ENCODE assay signal across 9 cellular contexts in genomic region chr19:40225440-40226305, GRCh38. TPM values are rescaled to one million over a fixed set of nuclear protein-coding genes. Genes with fewer than 3 reads are reported as not detected.
DNase-seq lines count a peak whose midpoint lies in the region; ATAC-seq, FAIRE-seq and TF ChIP-seq lines count a peak whose summit lies in the region.
"Had no signal": no experiment of that assay in that cellular context is flagged by ENCODE, and none has a peak within 500 bp of the region (broad histone marks: within the 10 kb centered on the region; RNA-seq: fewer than 3 reads in every experiment).

No MANE protein-coding gene starts in this region.

- peak overlapping the region; percentile 67 for H2AFZ ChIP-seq in keratinocyte (ENCODE audit: control insufficient read depth, low read length)

- H3K4me3 ChIP-seq in heart left ventricle (peak overlapping the region in 11 of 12 donors; percentile 3 to 45 (median 34)), WERI-Rb-1 (ENCODE audit: low read depth, low read length) (peak overlapping the region; percentile 7), keratinocyte (ENCODE audit: control insufficient read depth in 2 of 3, extremely low read depth in 1 of 3, insufficient read depth in 2 of 3, low read depth in 1 of 3, low read length in 3 of 3) (no peak overlapping the region), urinary bladder (ENCODE audit: low read depth, low read length) (peak overlapping the region; percentile 9)

- peak overlapping the region; percentile 39 for H3K4me2 ChIP-seq in keratinocyte (ENCODE audit: control insufficient read depth, extremely low read depth, insufficient read depth, low read depth, low read length)

- no peak overlapping the region for H3K4me3 Mint-ChIP-seq in stimulated activated memory B cell treated with anti-CD40 and anti-IgM and Interleukin-4, amounts not matched to agents 10 μg/mL and 1 μg/mL and 100 μg/mL, for 72 hours

- peaks cover 44% of the 10 kb centered on the region for H3K27me3 Mint-ChIP-seq in stimulated activated memory B cell treated with anti-CD40 and anti-IgM and Interleukin-4, amounts not matched to agents 10 μg/mL and 1 μg/mL and 100 μg/mL, for 72 hours

- no peak for TF ChIP-seq POLR2A in heart left ventricle (IDR thresholded peaks at IDR 0.05)

- DNase-seq in heart left ventricle = no peak
- DNase-seq in Right ventricle myocardium superior = no peak
- DNase-seq in WERI-Rb-1 = no peak
- DNase-seq in keratinocyte (ENCODE audit: low read depth, low spot score) = no peak
- DNase-seq in NCI-H2107 treated with DMSO at 0.1 percent for 48 hours (lab: John Stamatoyannopoulos, UW; ENCODE audit: unreplicated experiment) = no peak
- DNase-seq: T-helper 9 cell had no signal

- FAIRE-seq in keratinocyte (lab: Jason Lieb, UNC) = no peak

- peaks cover 7 to 51% (median 32%) of the 10 kb centered on the region in 9 donors for H3K27me3 ChIP-seq in heart left ventricle
- peaks cover 34% of the 10 kb centered on the region for H3K27me3 ChIP-seq in WERI-Rb-1 (ENCODE audit: insufficient read depth, low read depth, severe bottlenecking)
- H3K27me3 ChIP-seq in keratinocyte (ENCODE audit: control insufficient read depth, extremely low read depth, insufficient read depth, low read length) = peaks cover 19% of the 10 kb centered on the region

- no peaks in the 10 kb centered on the region for H3K9me3 ChIP-seq in heart left ventricle
- H3K9me3 ChIP-seq in WERI-Rb-1 (ENCODE audit: severe bottlenecking) = peaks cover 11% of the 10 kb centered on the region
- no peaks in the 10 kb centered on the region for H3K9me3 ChIP-seq in keratinocyte (ENCODE audit: control insufficient read depth, low read depth, low read length)

- no peak overlapping the region for H3K9ac ChIP-seq in keratinocyte (ENCODE audit: control insufficient read depth, extremely low read depth, insufficient read depth, low read length)

- dilution Hi-C loops in keratinocyte (cut with MboI; ENCODE audit: extremely low pct_ligation_motif_present, low sequenced_read_pairs) = no loop called here

- H3K79me2 ChIP-seq in keratinocyte (ENCODE audit: control insufficient read depth, insufficient read depth, low read length) = no peaks in the 10 kb centered on the region

- H3K36me3 ChIP-seq in heart left ventricle (no peaks in the 10 kb centered on the region), WERI-Rb-1 (no peaks in the 10 kb centered on the region), keratinocyte (ENCODE audit: control insufficient read depth in 2 of 2, extremely low read depth in 1 of 2, insufficient read depth in 2 of 2, low read length in 2 of 2) (no peaks in the 10 kb centered on the region), urinary bladder (ENCODE audit: insufficient read depth) (no peaks in the 10 kb centered on the region)

- TF ChIP-seq CTCF in heart left ventricle (IDR thresholded peaks at IDR 0.05) (no peak), WERI-Rb-1 (IDR thresholded peaks at IDR 0.05; ENCODE audit: low read depth, low read length) (no peak), keratinocyte (optimal IDR thresholded peaks at IDR 0.05 in 1 of 3, IDR thresholded peaks at IDR 0.05 in 1 of 3, conservative IDR thresholded peaks at IDR 0.05 in 1 of 3; ENCODE audit: extremely low read depth in 1 of 3, insufficient read depth in 2 of 3, low read length in 3 of 3) (peak in 1 of 3 experiments; percentile 19)

- WGBS in heart left ventricle, 4 donors = 27 to 28% (median 28%) methylated on average over 21 of the region's 21 CpGs
- WGBS in urinary bladder = 25% methylated on average over 21 of the region's 21 CpGs

- no peaks in the 10 kb centered on the region for H3K9me1 ChIP-seq in keratinocyte (ENCODE audit: control insufficient read depth, extremely low read depth, insufficient read depth, low read length)

- H3K27ac ChIP-seq in heart left ventricle (no peak overlapping the region), WERI-Rb-1 (no peak overlapping the region), keratinocyte (ENCODE audit: control insufficient read depth, insufficient read depth, low read length) (no peak overlapping the region), urinary bladder (ENCODE audit: low read depth) (no peak overlapping the region)

- peaks cover 6% of the 10 kb centered on the region for H3K36me3 Mint-ChIP-seq in stimulated activated memory B cell treated with anti-CD40 and anti-IgM and Interleukin-4, amounts not matched to agents 10 μg/mL and 1 μg/mL and 100 μg/mL, for 72 hours

- intact Hi-C loops in heart left ventricle (cut with DNase I) (loop anchor here in 1 of 10 donors (10.0 kb wide), 1 partner anchor 431 kb away; no protein-coding TSS in a partner anchor), Right ventricle myocardium superior (cut with DNase I) (loop anchor here (10.0 kb wide), 1 partner anchor 49 kb away; no protein-coding TSS in a partner anchor)

- ATAC-seq in heart left ventricle (no peak), Right ventricle myocardium superior (ENCODE audit: poor library complexity) (no peak), GM19351 (IDR thresholded peaks at IDR 0.05; ENCODE audit: unreplicated experiment) (no peak)
- no peak for ATAC-seq in stimulated activated memory B cell treated with anti-CD40 and anti-IgM and Interleukin-4, amounts not matched to agents 10 μg/mL and 1 μg/mL and 100 μg/mL, for 72 hours

- H3K4me1 ChIP-seq in heart left ventricle (peaks cover 2 to 25% (median 12%) of the 10 kb centered on the region in 12 donors), keratinocyte (ENCODE audit: control insufficient read depth, extremely low read depth, insufficient read depth, low read length) (no peaks in the 10 kb centered on the region), urinary bladder (ENCODE audit: insufficient read depth) (no peaks in the 10 kb centered on the region)

- H3K4me1 Mint-ChIP-seq in stimulated activated memory B cell treated with anti-CD40 and anti-IgM and Interleukin-4, amounts not matched to agents 10 μg/mL and 1 μg/mL and 100 μg/mL, for 72 hours = peaks cover 28% of the 10 kb centered on the region

- no peaks in the 10 kb centered on the region for H4K20me1 ChIP-seq in keratinocyte (ENCODE audit: control insufficient read depth, extremely low read depth, insufficient read depth, low read length)

- peaks cover 3% of the 10 kb centered on the region for H3K9me3 Mint-ChIP-seq in stimulated activated memory B cell treated with anti-CD40 and anti-IgM and Interleukin-4, amounts not matched to agents 10 μg/mL and 1 μg/mL and 100 μg/mL, for 72 hours

- H3K27ac Mint-ChIP-seq in stimulated activated memory B cell treated with anti-CD40 and anti-IgM and Interleukin-4, amounts not matched to agents 10 μg/mL and 1 μg/mL and 100 μg/mL, for 72 hours = no peak overlapping the region

RNA-seq across cellular contexts. Expression of gene CCNP, which starts 0.8 kb away (rescaled TPM):
- total RNA-seq in heart left ventricle (under 1 TPM in 2 of 9 donors, not detected in 7; 0.21 to 0.75 TPM), Right ventricle myocardium superior (not detected), urinary bladder (not detected)
- polyA plus RNA-seq in heart left ventricle (not detected), keratinocyte (0.13 to 0.22 TPM (median 0.16 TPM) in 3 replicates), urinary bladder (0.19 TPM)
- not detected for polyA plus RNA-seq in keratinocyte (2011; ENCODE audit: low read depth)
- 0.12 TPM in 2 replicates for polyA plus RNA-seq in keratinocyte (2011; cell fraction: cytosol; rRNA removed)
- polyA plus RNA-seq in keratinocyte (2011; cell fraction: nucleus; rRNA removed) = 0.71 and 0.99 TPM in 2 replicates
- polyA plus RNA-seq in keratinocyte (2012; ENCODE audit: low replicate concordance) = 0.28 and 0.32 TPM in 2 replicates
- not detected in 3 replicates for polyA minus RNA-seq in keratinocyte
- polyA minus RNA-seq in keratinocyte (2011; cell fraction: cytosol; rRNA and poly(A)+ RNA removed) = not detected
- polyA minus RNA-seq in keratinocyte (2011; cell fraction: nucleus; rRNA and poly(A)+ RNA removed) = 0.42 TPM in 1 of 2 replicates, not detected in the other

RNA-seq across cellular contexts. Expression of gene TTC9B, which starts 7.5 kb away (rescaled TPM):
- total RNA-seq in heart left ventricle (not detected), Right ventricle myocardium superior (not detected), urinary bladder (0.21 TPM)
- polyA plus RNA-seq in heart left ventricle (not detected), keratinocyte (not detected in 3 replicates), urinary bladder (0.13 TPM)
- not detected for polyA plus RNA-seq in keratinocyte (2011; ENCODE audit: low read depth)
- not detected in 2 replicates for polyA plus RNA-seq in keratinocyte (2011; cell fraction: cytosol; rRNA removed)
- polyA plus RNA-seq in keratinocyte (2011; cell fraction: nucleus; rRNA removed) = not detected in 2 replicates
- polyA plus RNA-seq in keratinocyte (2012; ENCODE audit: low replicate concordance) = 0.20 TPM in 1 of 2 replicates, not detected in the other
- not detected in 3 replicates for polyA minus RNA-seq in keratinocyte
- polyA minus RNA-seq in keratinocyte (2011; cell fraction: cytosol; rRNA and poly(A)+ RNA removed) = not detected
- not detected in 2 replicates for polyA minus RNA-seq in keratinocyte (2011; cell fraction: nucleus; rRNA and poly(A)+ RNA removed)

RNA-seq across cellular contexts. Expression of gene MAP3K10, which starts 34.4 kb away (rescaled TPM):
- total RNA-seq in heart left ventricle (10 to 100 TPM; 13.7 to 30.7 (median 15.6) TPM), Right ventricle myocardium superior (18.1 TPM), urinary bladder (4.1 TPM)
- polyA plus RNA-seq in heart left ventricle (10 to 100 TPM; 16.4 to 32.8 TPM), keratinocyte (2.9 to 5.7 TPM (median 4.2 TPM) in 3 replicates), urinary bladder (11.9 TPM)
- 6.7 TPM for polyA plus RNA-seq in keratinocyte (2011; ENCODE audit: low read depth)
- 1.3 and 3.9 TPM in 2 replicates for polyA plus RNA-seq in keratinocyte (2011; cell fraction: cytosol; rRNA removed)
- 14.7 and 19.5 TPM in 2 replicates for polyA plus RNA-seq in keratinocyte (2011; cell fraction: nucleus; rRNA removed)
- polyA plus RNA-seq in keratinocyte (2012; ENCODE audit: low replicate concordance) = 6.0 and 7.0 TPM in 2 replicates
- 5.3 to 6.6 TPM (median 6.4 TPM) in 3 replicates for polyA minus RNA-seq in keratinocyte
- 10.4 TPM for polyA minus RNA-seq in keratinocyte (2011; cell fraction: cytosol; rRNA and poly(A)+ RNA removed)
- 6.3 and 10.2 TPM in 2 replicates for polyA minus RNA-seq in keratinocyte (2011; cell fraction: nucleus; rRNA and poly(A)+ RNA removed)

RNA-seq across cellular contexts. Expression of gene AKT2, which starts 59.5 kb away (rescaled TPM):
- total RNA-seq in heart left ventricle (100 to 1,000 TPM in 7 of 9 donors, 10 to 100 TPM in 2; 81.8 to 132 (median 113) TPM), Right ventricle myocardium superior (126 TPM), urinary bladder (98.9 TPM)
- polyA plus RNA-seq in heart left ventricle (10 to 100 TPM; 71.0 to 91.0 TPM), keratinocyte (95.5 to 142 TPM (median 108 TPM) in 3 replicates), urinary bladder (90.1 TPM)
- 21.2 TPM for polyA plus RNA-seq in keratinocyte (2011; ENCODE audit: low read depth)
- 68.9 and 93.3 TPM in 2 replicates for polyA plus RNA-seq in keratinocyte (2011; cell fraction: cytosol; rRNA removed)
- polyA plus RNA-seq in keratinocyte (2011; cell fraction: nucleus; rRNA removed) = 125 and 153 TPM in 2 replicates
- polyA plus RNA-seq in keratinocyte (2012; ENCODE audit: low replicate concordance) = 43.5 and 101 TPM in 2 replicates
- 157 to 260 TPM (median 168 TPM) in 3 replicates for polyA minus RNA-seq in keratinocyte
- polyA minus RNA-seq in keratinocyte (2011; cell fraction: cytosol; rRNA and poly(A)+ RNA removed) = 129 TPM
- polyA minus RNA-seq in keratinocyte (2011; cell fraction: nucleus; rRNA and poly(A)+ RNA removed) = 46.3 and 65.6 TPM in 2 replicates

Comparison
In these comparisons a context has a peak if more than half of its experiments do, and no peak if none do; other contexts are left out.
1. H3K4me3 ChIP-seq: peak in heart left ventricle (11 of 12), WERI-Rb-1 (single experiment) and urinary bladder (single experiment); none in keratinocyte (0 of 3).